ENCODE assay signal across 1 cellular context in the genomic region with DNA sequence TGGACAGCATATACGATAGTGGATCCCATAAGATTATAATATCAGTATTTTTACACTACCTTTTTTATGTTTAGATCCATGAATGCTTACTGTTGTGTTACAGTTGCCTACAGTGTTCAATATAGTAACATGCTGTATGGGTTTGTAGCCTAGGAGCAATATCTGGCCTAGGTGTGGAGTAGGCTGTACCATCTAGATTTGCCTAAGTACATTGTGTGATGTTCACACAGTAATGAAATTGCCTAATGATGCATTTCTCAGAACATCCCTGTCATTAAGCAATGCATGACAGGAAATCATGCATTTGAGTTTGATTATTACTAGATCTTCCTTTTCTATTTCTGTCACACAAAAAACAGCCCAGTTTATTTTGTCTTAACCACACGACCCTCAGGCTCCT.
TF ChIP-seq lines count a peak whose summit lies in the region.

No MANE protein-coding gene starts in this region.

TF ChIP-seq in SK-N-SH treated with all-trans-retinoic acid at 6 μM for 48 hours, 23 proteins besides CTCF, POLR2A, EP300 and RAD21 (continued from another document):
- no peak for TF ChIP-seq PPARA (CRISPR knock-in tag; IDR thresholded peaks at IDR 0.05; ENCODE audit: borderline replicate concordance)
- TF ChIP-seq TCF4 (CRISPR knock-in tag; IDR thresholded peaks at IDR 0.05; ENCODE audit: borderline replicate concordance), result no peak
